In genomic region chr2:135004005-135004746, GRCh38 we compare ENCODE assay signal across 8 cellular contexts. TPM values are rescaled to one million over a fixed set of nuclear protein-coding genes. Genes with fewer than 3 reads are reported as not detected.
A peak's percentile ranks its signal among the peaks of the same experiment; 100 is the strongest.
DNase-seq lines count a peak whose midpoint lies in the region; ATAC-seq and TF ChIP-seq lines count a peak whose summit lies in the region.

No MANE protein-coding gene starts in this region.

- H3K27ac Mint-ChIP-seq in nephron progenitor cell: no peak overlapping the region

- in situ Hi-C loops in Caki2 (cut with HindIII; ENCODE audit: low pct_unique_long_range_greater_than_20kb, low sequenced_read_pairs): no loop called here

- TF ChIP-seq CTCF in nephron progenitor cell (IDR thresholded peaks at IDR 0.05): peak; percentile 93

- H3K4me3 Mint-ChIP-seq in nephron progenitor cell: no peak overlapping the region

- H3K4me1 Mint-ChIP-seq in nephron progenitor cell: peaks cover 16% of the 10 kb centered on the region

- peak; percentile 58 for DNase-seq in Caki2 (ENCODE audit: low read depth)
- DNase-seq in HT1080 (ENCODE audit: low read depth): peak; percentile 66
- DNase-seq in OCI-M1 (lab: John Stamatoyannopoulos, UW): peak; percentile 83
- peak; percentile 80 to 85 for DNase-seq in activated T-cell treated with anti-CD3 and anti-CD28 coated beads, Interleukin-2, amount 50 U/mL, for 48 hours
- peak; percentile 57 for DNase-seq in fibroblast of gingiva (ENCODE audit: low read depth)
- DNase-seq in nephron progenitor cell: peak; percentile 78
- peak; percentile 49 for DNase-seq in stimulated activated naive CD4-positive, alpha-beta T cell treated with Interleukin-2 at 50 U/mL for 16 hours (lab: John Stamatoyannopoulos, UW)

- peaks cover 18% of the 10 kb centered on the region for H3K27me3 Mint-ChIP-seq in nephron progenitor cell (ENCODE audit: low read depth, poor library complexity)

- H3K9me3 Mint-ChIP-seq in nephron progenitor cell: no peaks in the 10 kb centered on the region

- peak; percentile 97 for ATAC-seq in GM19463 (IDR thresholded peaks at IDR 0.05; ENCODE audit: unreplicated experiment)

- no peaks in the 10 kb centered on the region for H3K36me3 Mint-ChIP-seq in nephron progenitor cell (ENCODE audit: low read depth)

RNA-seq across cellular contexts. Expression of gene MAP3K19, which starts 43.1 kb away (rescaled TPM):
- total RNA-seq in Caki2 (2014; rRNA removed; shearing (Covaris generic); ENCODE audit: low replicate concordance): not detected in 2 replicates
- total RNA-seq in HT1080 (2014; rRNA removed; shearing (Covaris generic)): not detected in 2 replicates
- polyA plus RNA-seq in HT1080 (2015; cell fraction: cytosol; rRNA removed): not detected in 2 replicates
- not detected in 2 replicates for polyA plus RNA-seq in HT1080 (2015; cell fraction: nucleus; rRNA removed)

RNA-seq across cellular contexts. Expression of gene RAB3GAP1, which starts 47.9 kb away (rescaled TPM):
- total RNA-seq in Caki2 (2014; rRNA removed; shearing (Covaris generic); ENCODE audit: low replicate concordance): 14.0 and 18.4 TPM in 2 replicates
- total RNA-seq in HT1080 (2014; rRNA removed; shearing (Covaris generic)): 26.7 and 31.2 TPM in 2 replicates
- polyA plus RNA-seq in HT1080 (2015; cell fraction: cytosol; rRNA removed): 28.4 and 29.7 TPM in 2 replicates
- polyA plus RNA-seq in HT1080 (2015; cell fraction: nucleus; rRNA removed): 56.5 and 57.4 TPM in 2 replicates

Comparison
In these comparisons a context has a peak if more than half of its experiments do, and no peak if none do; other contexts are left out.
1. Peak in every context shown above with its lines: DNase-seq and ATAC-seq.